5 cellular contexts compared by ENCODE assay signal in the genomic region with DNA sequence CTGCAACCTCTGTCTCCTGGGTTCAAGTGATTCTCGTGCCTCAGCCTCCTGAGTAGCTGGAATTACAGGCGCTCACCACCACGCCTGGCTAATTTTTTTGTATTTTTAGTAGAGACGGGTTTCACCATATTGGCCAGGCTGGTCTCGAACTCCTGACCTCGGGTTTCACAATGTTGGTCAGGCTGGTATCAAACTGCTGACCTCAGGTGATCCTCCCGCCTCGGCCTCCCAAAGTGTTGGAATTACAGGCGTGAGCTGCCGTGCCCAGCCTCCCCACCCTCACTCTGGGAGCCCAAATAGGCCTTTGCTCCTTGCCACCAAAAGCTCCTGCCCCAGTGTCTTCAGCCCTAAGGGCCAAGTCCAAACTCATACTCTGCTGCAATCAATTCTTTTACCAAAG. TPM values are rescaled to one million over a fixed set of nuclear protein-coding genes. Genes with fewer than 3 reads are reported as not detected.
"Had no signal": no experiment of that assay in that cellular context is flagged by ENCODE, and none has a peak within 500 bp of the region (broad histone marks: within the 10 kb centered on the region; RNA-seq: fewer than 3 reads in every experiment).

No MANE protein-coding gene starts in this region.

RNA-seq across cellular contexts. Expression of a gene that starts 15.8 kb away (rescaled TPM):
- total RNA-seq: HT-29 had no signal

RNA-seq across cellular contexts. Expression of a gene that starts 18.2 kb away (rescaled TPM):
- total RNA-seq: HT-29, IMR-90 had no signal

RNA-seq across cellular contexts. Expression of a gene that starts 54.3 kb away (rescaled TPM):
- total RNA-seq: HT-29, IMR-90, M059J, Right ventricle myocardium superior, SJSA1 had no signal
